In genomic region chr19:48713041-48713863, GRCh38 we compare ENCODE assay signal across 6 cellular contexts. TPM values are rescaled to one million over a fixed set of nuclear protein-coding genes. Genes with fewer than 3 reads are reported as not detected.
DNase-seq lines count a peak whose midpoint lies in the region; ATAC-seq and TF ChIP-seq lines count a peak whose summit lies in the region.

No MANE protein-coding gene starts in this region.

- peaks cover 0 to 2% (median 0%) of the 10 kb centered on the region in 9 donors for H3K9me3 Mint-ChIP-seq in naive thymus-derived CD8-positive, alpha-beta T cell

- H3K36me3 Mint-ChIP-seq in naive thymus-derived CD8-positive, alpha-beta T cell, result no peaks in the 10 kb centered on the region

- ATAC-seq in naive thymus-derived CD8-positive, alpha-beta T cell, result no peak
- ATAC-seq in GM21423 (IDR thresholded peaks at IDR 0.05; ENCODE audit: unreplicated experiment), result no peak
- ATAC-seq in GM21717 (IDR thresholded peaks at IDR 0.05; ENCODE audit: unreplicated experiment), result no peak

- DNase-seq in SIG-M5 treated with dmso at 0.1 percent for 504 hours (lab: John Stamatoyannopoulos, UW; ENCODE audit: unreplicated experiment), result peak; percentile 38
- no peak for DNase-seq in SIG-M5 (lab: John Stamatoyannopoulos, UW)
- DNase-seq in astrocyte of the cerebellum (ENCODE audit: low read depth), result no peak
- DNase-seq in naive thymus-derived CD8-positive, alpha-beta T cell, result no peak

- peaks cover 10 to 28% (median 20%) of the 10 kb centered on the region in 4 donors for H3K4me1 Mint-ChIP-seq in naive thymus-derived CD8-positive, alpha-beta T cell

- peak overlapping the region; percentile 77 to 96 (median 88) for H3K4me3 Mint-ChIP-seq in naive thymus-derived CD8-positive, alpha-beta T cell

- no peaks in the 10 kb centered on the region for H3K27me3 Mint-ChIP-seq in naive thymus-derived CD8-positive, alpha-beta T cell

- H3K27ac Mint-ChIP-seq in naive thymus-derived CD8-positive, alpha-beta T cell, result peak overlapping the region in 6 of 10 donors; percentile 8 to 90 (median 83)

- peak; percentile 51 for TF ChIP-seq CTCF in astrocyte of the cerebellum (IDR thresholded peaks at IDR 0.05; ENCODE audit: low read depth, low read length, missing control alignments)

- POLR2A ChIA-PET in naive thymus-derived CD8-positive, alpha-beta T cell (lab: Charles Lee), result interaction anchor here (0.5 to 2.8 kb wide), 10 partner anchors 11 to 404 kb away, joined by 3 to 13 read pairs (median 5); partner anchors contain the start of genes CA11, FUT2, RPL18 and SPHK2

- in situ Hi-C loops in astrocyte of the cerebellum (cut with HindIII; ENCODE audit: low sequenced_read_pairs), result no loop called here

- peak overlapping the region; percentile 85 for H3K4me3 ChIP-seq in astrocyte of the cerebellum (ENCODE audit: low read depth, low read length)

RNA-seq across cellular contexts. Expression of gene MAMSTR, which starts 6.3 kb away (rescaled TPM):
- total RNA-seq in naive thymus-derived CD8-positive, alpha-beta T cell, result 1 to 10 TPM; 2.1 to 2.4 TPM
- polyA plus RNA-seq in naive thymus-derived CD8-positive, alpha-beta T cell, result under 1 TPM; 0.28 to 0.77 (median 0.49) TPM

RNA-seq across cellular contexts. Expression of gene FUT2, which starts 17.5 kb away (rescaled TPM):
- total RNA-seq in naive thymus-derived CD8-positive, alpha-beta T cell, result not detected
- 1 to 10 TPM in 1 of 3 donors, under 1 TPM in 2; 0.17 to 1.8 (median 0.17) TPM for polyA plus RNA-seq in naive thymus-derived CD8-positive, alpha-beta T cell

RNA-seq across cellular contexts. Expression of gene RASIP1, which starts 27.2 kb away (rescaled TPM):
- total RNA-seq in naive thymus-derived CD8-positive, alpha-beta T cell, result under 1 TPM in 1 of 2 experiments, not detected in 1; 0.25 TPM
- polyA plus RNA-seq in naive thymus-derived CD8-positive, alpha-beta T cell, result under 1 TPM in 2 of 3 donors, not detected in 1; 0.10 to 0.26 TPM

RNA-seq across cellular contexts. Expression of gene IZUMO1, which starts 33.5 kb away (rescaled TPM):
- total RNA-seq in naive thymus-derived CD8-positive, alpha-beta T cell, result not detected
- not detected for polyA plus RNA-seq in naive thymus-derived CD8-positive, alpha-beta T cell

RNA-seq across cellular contexts. Expression of gene FUT1, which starts 39.2 kb away (rescaled TPM):
- not detected for total RNA-seq in naive thymus-derived CD8-positive, alpha-beta T cell
- polyA plus RNA-seq in naive thymus-derived CD8-positive, alpha-beta T cell, result not detected
